ENCODE assay signal across 16 cellular contexts in genomic region chr10:78914502-78915330, GRCh38.
DNase-seq lines count a peak whose midpoint lies in the region; ATAC-seq, FAIRE-seq and TF ChIP-seq lines count a peak whose summit lies in the region.
"Had no signal": no experiment of that assay in that cellular context is flagged by ENCODE, and none has a peak within 500 bp of the region (broad histone marks: within the 10 kb centered on the region; RNA-seq: fewer than 3 reads in every experiment).

No MANE protein-coding gene starts in this region.

- no peaks in the 10 kb centered on the region for H3K36me3 Mint-ChIP-seq in MCF 10A (ENCODE audit: insufficient read depth, unreplicated experiment)
- no peaks in the 10 kb centered on the region for H3K36me3 Mint-ChIP-seq in astrocyte (ENCODE audit: low read depth, unreplicated experiment)
- H3K36me3 Mint-ChIP-seq: activated naive CD8-positive, alpha-beta T cell; IgD-negative memory B cell had no signal

- no peaks in the 10 kb centered on the region for H4K20me1 ChIP-seq in mammary epithelial cell (ENCODE audit: insufficient read depth, low read length)
- no peaks in the 10 kb centered on the region for H4K20me1 ChIP-seq in astrocyte (ENCODE audit: insufficient read depth, low read length)
- no peaks in the 10 kb centered on the region for H4K20me1 ChIP-seq in hepatocyte (ENCODE audit: insufficient read depth, poor library complexity, severe bottlenecking)

- H2AFZ ChIP-seq in mammary epithelial cell (ENCODE audit: low read depth, low read length) (no peak overlapping the region), astrocyte (ENCODE audit: low read depth, low read length) (no peak overlapping the region), hepatocyte (no peak overlapping the region)

- TF ChIP-seq POLR2A in right lobe of liver (IDR thresholded peaks at IDR 0.05), result no peak

- no peaks in the 10 kb centered on the region for H3K9me2 ChIP-seq in hepatocyte (replicated peaks; ENCODE audit: insufficient read depth)

- H3K27ac Mint-ChIP-seq in MCF 10A (ENCODE audit: low read depth, unreplicated experiment) (no peak overlapping the region), astrocyte (ENCODE audit: unreplicated experiment) (no peak overlapping the region)
- H3K27ac Mint-ChIP-seq: activated naive CD8-positive, alpha-beta T cell had no signal

- H3K4me1 ChIP-seq in mammary epithelial cell (ENCODE audit: insufficient read depth, low read length) (peaks cover 2% of the 10 kb centered on the region), astrocyte (ENCODE audit: insufficient read depth, low read length) (no peaks in the 10 kb centered on the region), right lobe of liver (peaks cover 0 to 14% (median 6%) of the 10 kb centered on the region in 4 donors), upper lobe of right lung (no peaks in the 10 kb centered on the region), hepatocyte (ENCODE audit: insufficient read depth) (no peaks in the 10 kb centered on the region)
- H3K4me1 ChIP-seq: A549 had no signal

- DNase-seq in mammary epithelial cell (peak; percentile 16), MCF 10A (ENCODE audit: unreplicated experiment) (no peak), astrocyte (ENCODE audit: low read depth) (peak; percentile 64), right lobe of liver (peak in 2 of 3 donors; percentile 58 to 60), upper lobe of right lung (peak; percentile 46), hepatocyte (ENCODE audit: low spot score) (no peak), SIG-M5 treated with dmso at 0.1 percent for 504 hours (lab: John Stamatoyannopoulos, UW; ENCODE audit: unreplicated experiment) (no peak)
- DNase-seq: DND-41, lower lobe of right lung, NCI-H2029, T-helper 9 cell had no signal

- FAIRE-seq in astrocyte (lab: Jason Lieb, UNC), result no peak
- FAIRE-seq: A549 had no signal

- no peak for TF ChIP-seq CTCF in mammary epithelial cell (conservative IDR thresholded peaks at IDR 0.05 in 1 of 2, IDR thresholded peaks at IDR 0.05 in 1 of 2; ENCODE audit: extremely low read depth in 1 of 2, insufficient read depth in 1 of 2, low read depth in 1 of 2, low read length in 2 of 2)
- TF ChIP-seq CTCF in MCF 10A (IDR thresholded peaks at IDR 0.05; ENCODE audit: unreplicated experiment), result no peak
- no peak for TF ChIP-seq CTCF in astrocyte (IDR thresholded peaks at IDR 0.05; ENCODE audit: insufficient read depth, low read depth, low read length)
- no peak for TF ChIP-seq CTCF in right lobe of liver (IDR thresholded peaks at IDR 0.05)
- TF ChIP-seq CTCF in upper lobe of right lung (IDR thresholded peaks at IDR 0.05), result no peak
- no peak for TF ChIP-seq CTCF in hepatocyte (IDR thresholded peaks at IDR 0.05; ENCODE audit: poor library complexity)

- no peak overlapping the region for H3K4me3 ChIP-seq in mammary epithelial cell (replicated peaks in 1 of 3; ENCODE audit: insufficient read depth in 1 of 3, low read depth in 2 of 3, low read length in 3 of 3)
- no peak overlapping the region for H3K4me3 ChIP-seq in astrocyte (ENCODE audit: insufficient read depth, low read depth, low read length)
- H3K4me3 ChIP-seq in right lobe of liver, result no peak overlapping the region
- no peak overlapping the region for H3K4me3 ChIP-seq in upper lobe of right lung
- no peak overlapping the region for H3K4me3 ChIP-seq in hepatocyte
- H3K4me3 ChIP-seq: A549, lower lobe of right lung had no signal

- H3K4me2 ChIP-seq in mammary epithelial cell (ENCODE audit: insufficient read depth, low read depth, low read length), result no peak overlapping the region
- no peak overlapping the region for H3K4me2 ChIP-seq in astrocyte (ENCODE audit: low read length)
- no peak overlapping the region for H3K4me2 ChIP-seq in hepatocyte
- H3K4me2 ChIP-seq: A549 had no signal

- no peaks in the 10 kb centered on the region for H3K9me3 ChIP-seq in mammary epithelial cell (replicated peaks; ENCODE audit: insufficient read depth, low read length)
- no peaks in the 10 kb centered on the region for H3K9me3 ChIP-seq in astrocyte (ENCODE audit: insufficient read depth, low read depth, low read length)
- no peaks in the 10 kb centered on the region for H3K9me3 ChIP-seq in right lobe of liver
- no peaks in the 10 kb centered on the region for H3K9me3 ChIP-seq in upper lobe of right lung
- no peaks in the 10 kb centered on the region for H3K9me3 ChIP-seq in hepatocyte (ENCODE audit: low read depth)
- H3K9me3 ChIP-seq: A549, lower lobe of right lung had no signal

- H3K36me3 ChIP-seq in mammary epithelial cell (ENCODE audit: insufficient read depth, low read length), result no peaks in the 10 kb centered on the region
- no peaks in the 10 kb centered on the region for H3K36me3 ChIP-seq in astrocyte (ENCODE audit: insufficient read depth, low read length)
- H3K36me3 ChIP-seq in right lobe of liver, result no peaks in the 10 kb centered on the region
- H3K36me3 ChIP-seq in upper lobe of right lung, result no peaks in the 10 kb centered on the region
- no peaks in the 10 kb centered on the region for H3K36me3 ChIP-seq in hepatocyte (replicated peaks; ENCODE audit: insufficient read depth, low read depth)
- H3K36me3 ChIP-seq: lower lobe of right lung had no signal

- WGBS in mammary epithelial cell (ENCODE audit: low coverage, missing lambda C conversion rate), result 29% methylated on average over 10 of the region's 10 CpGs
- 49% methylated on average over 4 of the region's 10 CpGs for WGBS in right lobe of liver (ENCODE audit: insufficient coverage, low coverage, low lambda C conversion rate, missing lambda C conversion rate)
- 90% methylated on average over 10 of the region's 10 CpGs for whole genome bisulfite sequencing in hepatocyte (ENCODE audit: low lambda C conversion rate, missing lambda C conversion rate)

- H3K79me2 ChIP-seq in mammary epithelial cell (ENCODE audit: insufficient read depth, low read length), result no peaks in the 10 kb centered on the region
- H3K79me2 ChIP-seq in astrocyte (ENCODE audit: insufficient read depth, low read length), result no peaks in the 10 kb centered on the region
- no peaks in the 10 kb centered on the region for H3K79me2 ChIP-seq in hepatocyte

- intact Hi-C loops in mammary epithelial cell (cut with micrococcal nuclease) (no loop called here), MCF 10A (cut with micrococcal nuclease) (no loop called here), right lobe of liver (cut with DNase I) (no loop called here), upper lobe of right lung (cut with DNase I) (no loop called here)

- H3K9me3 Mint-ChIP-seq in MCF 10A (ENCODE audit: unreplicated experiment), result no peaks in the 10 kb centered on the region
- H3K9me3 Mint-ChIP-seq in astrocyte (ENCODE audit: unreplicated experiment), result peaks cover 3% of the 10 kb centered on the region
- H3K9me3 Mint-ChIP-seq: IgD-negative memory B cell had no signal

- peak in 3 of 4 donors; percentile 13 to 45 (median 19) for ATAC-seq in right lobe of liver
- no peak for ATAC-seq in upper lobe of right lung
- no peak for ATAC-seq in HG03439 (IDR thresholded peaks at IDR 0.05; ENCODE audit: unreplicated experiment)
- ATAC-seq: A549, Panc1 had no signal

- H3K27me3 ChIP-seq in mammary epithelial cell (ENCODE audit: insufficient read depth, low read length), result no peaks in the 10 kb centered on the region
- peaks cover 22% of the 10 kb centered on the region for H3K27me3 ChIP-seq in astrocyte (ENCODE audit: insufficient read depth, low read length)
- no peaks in the 10 kb centered on the region for H3K27me3 ChIP-seq in right lobe of liver
- H3K27me3 ChIP-seq in upper lobe of right lung, result no peaks in the 10 kb centered on the region
- H3K27me3 ChIP-seq in hepatocyte, result no peaks in the 10 kb centered on the region

- no peak overlapping the region for H3K27ac ChIP-seq in mammary epithelial cell (ENCODE audit: insufficient read depth, low read depth, low read length)
- H3K27ac ChIP-seq in astrocyte (ENCODE audit: low read depth, low read length), result no peak overlapping the region
- H3K27ac ChIP-seq in right lobe of liver, result no peak overlapping the region
- H3K27ac ChIP-seq in upper lobe of right lung, result no peak overlapping the region
- H3K27ac ChIP-seq in hepatocyte, result no peak overlapping the region
- H3K27ac ChIP-seq: A549, lower lobe of right lung had no signal

- CTCF ChIA-PET in mammary epithelial cell (lab: Charles Lee; ENCODE audit: low non-redundant PET) (no interaction called here), MCF 10A (lab: Yijun Ruan, JAX) (interaction anchor here (0.7 kb wide), 2 partner anchors 113 to 149 kb away, joined by 3 to 4 read pairs; no protein-coding TSS in a partner anchor)

- in situ Hi-C loops in mammary epithelial cell (cut with MboI; ENCODE audit: low sequenced_read_pairs in 2 of 2), result no loop called here

- H3K9ac ChIP-seq in mammary epithelial cell (ENCODE audit: insufficient read depth, low read length) (no peak overlapping the region), astrocyte (ENCODE audit: low read length) (no peak overlapping the region)

- H3K4me1 Mint-ChIP-seq in MCF 10A (ENCODE audit: insufficient read depth, unreplicated experiment) (peaks cover 1% of the 10 kb centered on the region), astrocyte (ENCODE audit: low read depth, unreplicated experiment) (no peaks in the 10 kb centered on the region)

- H3K4me3 Mint-ChIP-seq in MCF 10A (ENCODE audit: unreplicated experiment) (no peak overlapping the region), astrocyte (ENCODE audit: unreplicated experiment) (no peak overlapping the region)
- H3K4me3 Mint-ChIP-seq: activated naive CD8-positive, alpha-beta T cell; IgD-negative memory B cell had no signal

- POLR2A ChIA-PET in MCF 10A (lab: Yijun Ruan, JAX), result no interaction called here

- dilution Hi-C loops in mammary epithelial cell (cut with HindIII; ENCODE audit: low sequenced_read_pairs), result no loop called here

- peaks cover 12% of the 10 kb centered on the region for H3K27me3 Mint-ChIP-seq in MCF 10A (ENCODE audit: insufficient read depth, unreplicated experiment)
- peaks cover 83% of the 10 kb centered on the region for H3K27me3 Mint-ChIP-seq in astrocyte (ENCODE audit: low read depth, unreplicated experiment)
- H3K27me3 Mint-ChIP-seq: activated naive CD8-positive, alpha-beta T cell had no signal

- BruUV-seq in mammary epithelial cell (replicated peaks; lab: Mats Ljungman, UMichigan) (no TSS peak), MCF 10A (replicated peaks; lab: Mats Ljungman, UMichigan) (no TSS peak)

Comparison
In these comparisons a context has a peak if more than half of its experiments do, and no peak if none do; other contexts are left out.
1. DNase-seq: peak in mammary epithelial cell (single experiment), astrocyte (single experiment), right lobe of liver (2 of 3) and upper lobe of right lung (single experiment); none in MCF 10A (single experiment), hepatocyte (single experiment) and SIG-M5 treated with dmso at 0.1 percent for 504 hours (single experiment).
2. ATAC-seq: peak in right lobe of liver (3 of 4); none in upper lobe of right lung (single experiment) and HG03439 (single experiment).